ENCODE assay signal across 8 cellular contexts in genomic region chr12:124941170-124941527, GRCh38. TPM values are rescaled to one million over a fixed set of nuclear protein-coding genes. Genes with fewer than 3 reads are reported as not detected.
A peak's percentile ranks its signal among the peaks of the same experiment; 100 is the strongest.
DNase-seq lines count a peak whose midpoint lies in the region; ATAC-seq and TF ChIP-seq lines count a peak whose summit lies in the region.

No MANE protein-coding gene starts in this region.

- peak overlapping the region; percentile 79; the same call in 1 of the 2 replicates for H3K9ac ChIP-seq in BLaER1
- H3K9ac ChIP-seq in parathyroid adenoma, result no peak overlapping the region

- H3K79me2 ChIP-seq in parathyroid adenoma, result peaks cover 2% of the 10 kb centered on the region

- peak overlapping the region; percentile 86 for H3K4me2 ChIP-seq in BLaER1
- peak overlapping the region; percentile 89 for H3K4me2 ChIP-seq in parathyroid adenoma (ENCODE audit: low read length)

- no peak for TF ChIP-seq POLR2A in NB4 (IDR thresholded peaks at IDR 0.05; ENCODE audit: extremely low read depth, insufficient read length)

- DNase-seq in NB4 (ENCODE audit: low read depth), result no peak
- DNase-seq in posterior cingulate gyrus, result no peak
- no peak for DNase-seq in cortex of kidney (lab: John Stamatoyannopoulos, UW)

- H3K4me3 ChIP-seq in BLaER1 (peak overlapping the region; percentile 66), NB4 (ENCODE audit: low read depth, low read length) (peak overlapping the region; percentile 58), esophagus (ENCODE audit: low read depth in 1 of 2, low read length in 2 of 2) (no peak overlapping the region), parathyroid adenoma (ENCODE audit: low read depth, low read length) (peak overlapping the region; percentile 29)

- WGBS in esophagus, 2 donors, result 72 to 75% methylated on average over 7 of the region's 7 CpGs

- H3K9me3 ChIP-seq in BLaER1, result no peaks in the 10 kb centered on the region
- no peaks in the 10 kb centered on the region for H3K9me3 ChIP-seq in esophagus (ENCODE audit: control insufficient read depth in 2 of 2, insufficient read depth in 1 of 2, low read depth in 1 of 2, low read length in 1 of 2)
- no peaks in the 10 kb centered on the region for H3K9me3 ChIP-seq in parathyroid adenoma (ENCODE audit: control insufficient read depth, low read length)

- H3K27ac ChIP-seq in BLaER1 (peak overlapping the region; percentile 89), esophagus (ENCODE audit: low read depth in 2 of 2, low read length in 1 of 2) (peak overlapping the region; percentile 95 to 100), parathyroid adenoma (peak overlapping the region; percentile 91)

- H3K27me3 ChIP-seq in BLaER1 (no peaks in the 10 kb centered on the region), esophagus (ENCODE audit: control insufficient read depth in 1 of 2, insufficient read depth in 2 of 2, low read length in 2 of 2) (no peaks in the 10 kb centered on the region), parathyroid adenoma (ENCODE audit: control insufficient read depth, insufficient read depth, low read length) (no peaks in the 10 kb centered on the region)

- ATAC-seq in GM18517 (IDR thresholded peaks at IDR 0.05; ENCODE audit: unreplicated experiment), result no peak
- ATAC-seq in GM21367 (IDR thresholded peaks at IDR 0.05; ENCODE audit: unreplicated experiment), result no peak

- intact Hi-C loops in posterior cingulate gyrus (cut with DNase I), result loop anchor here (5.0 kb wide), 1 partner anchor 34 kb away; no protein-coding TSS in a partner anchor

- H3K36me3 ChIP-seq in BLaER1 (peaks cover 35% of the 10 kb centered on the region), esophagus (ENCODE audit: control insufficient read depth in 2 of 2, insufficient read depth in 2 of 2, low read length in 1 of 2) (peaks cover 0 to 3% of the 10 kb centered on the region in 2 donors), parathyroid adenoma (ENCODE audit: control insufficient read depth, insufficient read depth, low read length) (no peaks in the 10 kb centered on the region)

- H4K20me1 ChIP-seq in BLaER1, result no peaks in the 10 kb centered on the region

- H3K4me1 ChIP-seq in BLaER1 (peaks cover 49% of the 10 kb centered on the region), esophagus (ENCODE audit: control insufficient read depth in 2 of 2, insufficient read depth in 2 of 2, low read length in 1 of 2) (peaks cover 0 to 3% of the 10 kb centered on the region in 2 donors), parathyroid adenoma (peaks cover 16% of the 10 kb centered on the region)

- TF ChIP-seq CTCF in NB4 (IDR thresholded peaks at IDR 0.05; ENCODE audit: low read depth, low read length), result no peak
- TF ChIP-seq CTCF in parathyroid adenoma (IDR thresholded peaks at IDR 0.05), result no peak

- peak overlapping the region; percentile 77 for H2AFZ ChIP-seq in parathyroid adenoma

RNA-seq across cellular contexts. Expression of gene UBC, which starts 26.7 kb away (rescaled TPM):
- 1,000 to 10,000 TPM; 1,354 to 1,419 TPM for polyA plus RNA-seq in esophagus

RNA-seq across cellular contexts. Expression of gene DHX37, which starts 47.8 kb away (rescaled TPM):
- polyA plus RNA-seq in esophagus, result 1 to 10 TPM; 8.8 to 9.0 TPM

RNA-seq across cellular contexts. Expression of gene BRI3BP, which starts 52.3 kb away (rescaled TPM):
- polyA plus RNA-seq in esophagus, result 1 to 10 TPM; 3.2 to 5.3 TPM

Comparison
In these comparisons a context has a peak if more than half of its experiments do, and no peak if none do; other contexts are left out.
1. H3K4me3 ChIP-seq: peak in BLaER1 (single experiment), NB4 (single experiment) and parathyroid adenoma (single experiment); none in esophagus (0 of 2).
2. Peak in every context shown above with its lines, with median percentiles within 50 percentile points of each other: H3K27ac ChIP-seq.